ENCODE assay signal across 12 cellular contexts in genomic region chr5:101306391-101307137, GRCh38.
DNase-seq lines count a peak whose midpoint lies in the region; FAIRE-seq and TF ChIP-seq lines count a peak whose summit lies in the region.
"Had no signal": no experiment of that assay in that cellular context is flagged by ENCODE, and none has a peak within 500 bp of the region (broad histone marks: within the 10 kb centered on the region; RNA-seq: fewer than 3 reads in every experiment).

No MANE protein-coding gene starts in this region.

- no peak overlapping the region for H3K27ac ChIP-seq in CD4-positive, alpha-beta memory T cell (ENCODE audit: low read depth, low read length)
- H3K27ac ChIP-seq: upper lobe of left lung had no signal

- POLR2A ChIA-PET in CD4-positive, alpha-beta memory T cell (lab: Charles Lee; ENCODE audit: partially characterized antibody): no interaction called here

- CTCF ChIA-PET in CD4-positive, alpha-beta memory T cell (lab: Charles Lee; ENCODE audit: partially characterized antibody): no interaction called here

- DNase-seq in COLO668 (lab: John Stamatoyannopoulos, UW; ENCODE audit: unreplicated experiment) (peak; percentile 6), LHCN-M2 (ENCODE audit: low read depth) (peak; percentile 75), NCI-H345 treated with DMSO at 0.1 percent for 48 hours (lab: John Stamatoyannopoulos, UW; ENCODE audit: unreplicated experiment) (peak; percentile 40), bronchial epithelial cell (ENCODE audit: low read depth) (peak; percentile 50), GOT3 (lab: John Stamatoyannopoulos, UW) (no peak)
- DNase-seq in activated naive CD4-positive, alpha-beta T cell treated with anti-CD3 and anti-CD28 coated beads, Interleukin-2, amount 50 U/mL, for 16 hours: no peak
- DNase-seq in activated T-helper 2 cell treated with anti-CD3 and anti-CD28 coated beads, Interferon-gamma antibody, Interleukin-2, Interleukin-4, amounts not matched to agents 10 μg/mL and 5 μg/mL and 100 μg/mL, durations not matched to agents 14 hours and 24 hours and 36 hours (ENCODE audit: low spot score): no peak
- DNase-seq in CD4-positive, alpha-beta memory T cell: no peak
- DNase-seq: activated naive CD8-positive, alpha-beta T cell treated with anti-CD3 and anti-CD28 coated beads, Interleukin-2, amount 10 ng/mL, durations not matched to agents 7 days and 5 days; upper lobe of left lung had no signal

- H3K9me3 Mint-ChIP-seq in activated T-helper 2 cell treated with anti-CD3 and anti-CD28 coated beads, Interferon-gamma antibody, Interleukin-2, Interleukin-4, amounts not matched to agents 10 μg/mL and 5 μg/mL and 100 μg/mL, durations not matched to agents 14 hours and 24 hours and 36 hours: no peaks in the 10 kb centered on the region
- no peaks in the 10 kb centered on the region for H3K9me3 Mint-ChIP-seq in CD4-positive, alpha-beta memory T cell
- H3K9me3 Mint-ChIP-seq: T-helper 2 cell treated with Interferon-gamma antibody and Interleukin-4, amounts not matched to agents 5 μg/mL and 100 μg/mL, for 36 hours had no signal

- H3K36me3 ChIP-seq in bronchial epithelial cell (ENCODE audit: control insufficient read depth, insufficient read depth, low read length): no peaks in the 10 kb centered on the region
- H3K36me3 ChIP-seq in CD4-positive, alpha-beta memory T cell (ENCODE audit: insufficient read depth, low read length): no peaks in the 10 kb centered on the region
- H3K36me3 ChIP-seq: upper lobe of left lung had no signal

- no peaks in the 10 kb centered on the region for H3K27me3 Mint-ChIP-seq in activated T-helper 2 cell treated with anti-CD3 and anti-CD28 coated beads, Interferon-gamma antibody, Interleukin-2, Interleukin-4, amounts not matched to agents 10 μg/mL and 5 μg/mL and 100 μg/mL, durations not matched to agents 14 hours and 24 hours and 36 hours (ENCODE audit: low read depth)
- no peaks in the 10 kb centered on the region for H3K27me3 Mint-ChIP-seq in CD4-positive, alpha-beta memory T cell
- H3K27me3 Mint-ChIP-seq: activated naive CD8-positive, alpha-beta T cell treated with anti-CD3 and anti-CD28 coated beads, Interleukin-2, amount 10 ng/mL, durations not matched to agents 7 days and 5 days had no signal

- intact Hi-C loops in activated T-helper 2 cell treated with anti-CD3 and anti-CD28 coated beads, Interferon-gamma antibody, Interleukin-2, Interleukin-4, amounts not matched to agents 10 μg/mL and 5 μg/mL and 100 μg/mL, durations not matched to agents 14 hours and 24 hours and 36 hours (cut with micrococcal nuclease): no loop called here
- intact Hi-C loops in CD4-positive, alpha-beta memory T cell (cut with micrococcal nuclease): no loop called here

- FAIRE-seq in bronchial epithelial cell (lab: Jason Lieb, UNC): no peak

- no peak overlapping the region for H3K4me3 ChIP-seq in bronchial epithelial cell (ENCODE audit: low read depth, low read length)
- no peak overlapping the region for H3K4me3 ChIP-seq in CD4-positive, alpha-beta memory T cell (ENCODE audit: low read length in 2 of 2)
- H3K4me3 ChIP-seq: upper lobe of left lung had no signal

- H3K4me1 Mint-ChIP-seq in activated T-helper 2 cell treated with anti-CD3 and anti-CD28 coated beads, Interferon-gamma antibody, Interleukin-2, Interleukin-4, amounts not matched to agents 10 μg/mL and 5 μg/mL and 100 μg/mL, durations not matched to agents 14 hours and 24 hours and 36 hours (ENCODE audit: low read depth): no peaks in the 10 kb centered on the region
- H3K4me1 Mint-ChIP-seq in CD4-positive, alpha-beta memory T cell: no peaks in the 10 kb centered on the region
- H3K4me1 Mint-ChIP-seq: activated naive CD8-positive, alpha-beta T cell treated with anti-CD3 and anti-CD28 coated beads, Interleukin-2, amount 10 ng/mL, durations not matched to agents 7 days and 5 days; nephron had no signal

- no peak overlapping the region for H3K4me3 Mint-ChIP-seq in activated T-helper 2 cell treated with anti-CD3 and anti-CD28 coated beads, Interferon-gamma antibody, Interleukin-2, Interleukin-4, amounts not matched to agents 10 μg/mL and 5 μg/mL and 100 μg/mL, durations not matched to agents 14 hours and 24 hours and 36 hours (ENCODE audit: low read depth)
- H3K4me3 Mint-ChIP-seq in CD4-positive, alpha-beta memory T cell: no peak overlapping the region
- H3K4me3 Mint-ChIP-seq: activated naive CD8-positive, alpha-beta T cell treated with anti-CD3 and anti-CD28 coated beads, Interleukin-2, amount 10 ng/mL, durations not matched to agents 7 days and 5 days; nephron; T-helper 2 cell treated with Interferon-gamma antibody and Interleukin-4, amounts not matched to agents 5 μg/mL and 100 μg/mL, for 36 hours had no signal

- no peaks in the 10 kb centered on the region for H3K27me3 ChIP-seq in bronchial epithelial cell (ENCODE audit: control insufficient read depth, insufficient read depth, low read length)
- no peaks in the 10 kb centered on the region for H3K27me3 ChIP-seq in CD4-positive, alpha-beta memory T cell (ENCODE audit: insufficient read depth, low read length)
- H3K27me3 ChIP-seq: upper lobe of left lung had no signal

- no peaks in the 10 kb centered on the region for H3K36me3 Mint-ChIP-seq in activated T-helper 2 cell treated with anti-CD3 and anti-CD28 coated beads, Interferon-gamma antibody, Interleukin-2, Interleukin-4, amounts not matched to agents 10 μg/mL and 5 μg/mL and 100 μg/mL, durations not matched to agents 14 hours and 24 hours and 36 hours (ENCODE audit: low read depth)
- H3K36me3 Mint-ChIP-seq in CD4-positive, alpha-beta memory T cell: no peaks in the 10 kb centered on the region
- H3K36me3 Mint-ChIP-seq: activated naive CD8-positive, alpha-beta T cell treated with anti-CD3 and anti-CD28 coated beads, Interleukin-2, amount 10 ng/mL, durations not matched to agents 7 days and 5 days had no signal

- TF ChIP-seq CTCF in bronchial epithelial cell (IDR thresholded peaks at IDR 0.05; ENCODE audit: insufficient read depth, low read length, severe bottlenecking): no peak

- no peaks in the 10 kb centered on the region for H3K4me1 ChIP-seq in CD4-positive, alpha-beta memory T cell (ENCODE audit: insufficient read depth, low read length)
- H3K4me1 ChIP-seq: upper lobe of left lung had no signal

- no peaks in the 10 kb centered on the region for H3K9me3 ChIP-seq in CD4-positive, alpha-beta memory T cell (ENCODE audit: control insufficient read depth in 1 of 2, low read length in 2 of 2)
- H3K9me3 ChIP-seq: upper lobe of left lung had no signal

- H3K27ac Mint-ChIP-seq in activated T-helper 2 cell treated with anti-CD3 and anti-CD28 coated beads, Interferon-gamma antibody, Interleukin-2, Interleukin-4, amounts not matched to agents 10 μg/mL and 5 μg/mL and 100 μg/mL, durations not matched to agents 14 hours and 24 hours and 36 hours: no peak overlapping the region
- no peak overlapping the region for H3K27ac Mint-ChIP-seq in CD4-positive, alpha-beta memory T cell
- H3K27ac Mint-ChIP-seq: activated naive CD8-positive, alpha-beta T cell treated with anti-CD3 and anti-CD28 coated beads, Interleukin-2, amount 10 ng/mL, durations not matched to agents 7 days and 5 days; nephron; T-helper 2 cell treated with Interferon-gamma antibody and Interleukin-4, amounts not matched to agents 5 μg/mL and 100 μg/mL, for 36 hours had no signal

Comparison
In these comparisons a context has a peak if more than half of its experiments do, and no peak if none do; other contexts are left out.
1. DNase-seq: peak in COLO668 (single experiment), LHCN-M2 (single experiment), NCI-H345 treated with DMSO at 0.1 percent for 48 hours (single experiment) and bronchial epithelial cell (single experiment); none in GOT3 (single experiment), activated naive CD4-positive, alpha-beta T cell treated with anti-CD3 and anti-CD28 coated beads, Interleukin-2, amount 50 U/mL, for 16 hours (single experiment), activated T-helper 2 cell treated with anti-CD3 and anti-CD28 coated beads, Interferon-gamma antibody, Interleukin-2, Interleukin-4, amounts not matched to agents 10 μg/mL and 5 μg/mL and 100 μg/mL, durations not matched to agents 14 hours and 24 hours and 36 hours (single experiment) and CD4-positive, alpha-beta memory T cell (0 of 5).